Comparison of ENCODE assay signal across 10 cellular contexts in the genomic region with DNA sequence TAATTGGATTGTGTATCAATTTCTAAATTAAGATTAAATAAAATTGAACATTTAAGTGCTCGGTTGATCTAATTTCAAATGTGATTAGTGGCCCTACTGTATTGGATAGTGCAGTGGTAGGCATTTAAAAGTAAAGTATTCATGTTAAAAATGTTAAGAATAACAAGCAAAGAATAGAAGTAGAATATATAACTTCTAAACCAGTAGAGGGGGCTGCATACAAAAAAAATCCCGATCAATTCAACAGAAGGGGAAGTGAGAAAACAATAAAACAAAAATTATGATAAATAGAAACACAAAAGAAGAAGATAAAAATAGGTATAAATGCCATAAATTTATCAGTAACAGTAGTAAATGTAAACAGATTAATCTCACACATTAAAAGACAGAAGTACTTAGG. TPM values are rescaled to one million over a fixed set of nuclear protein-coding genes. Genes with fewer than 3 reads are reported as not detected.
DNase-seq lines count a peak whose midpoint lies in the region; ATAC-seq, FAIRE-seq and TF ChIP-seq lines count a peak whose summit lies in the region.
"Had no signal": no experiment of that assay in that cellular context is flagged by ENCODE, and none has a peak within 500 bp of the region (broad histone marks: within the 10 kb centered on the region; RNA-seq: fewer than 3 reads in every experiment).

No MANE protein-coding gene starts in this region.

- H3K4me1 Mint-ChIP-seq in activated B cell treated with CpG ODN at 0.5 μM for 24 hours: peaks cover 57% of the 10 kb centered on the region
- peaks cover 4% of the 10 kb centered on the region for H3K4me1 Mint-ChIP-seq in nephron progenitor cell
- H3K4me1 Mint-ChIP-seq in natural killer cell treated with Interleukin-12 subunit alpha and Interleukin-12 subunit beta and Interleukin-15 and Interleukin-18, amount 100 ng/mL, for 72 hours (ENCODE audit: low read depth in 2 of 2): peaks cover 12 to 15% of the 10 kb centered on the region in 2 donors
- peaks cover 12% of the 10 kb centered on the region for H3K4me1 Mint-ChIP-seq in stimulated activated naive CD8-positive, alpha-beta T cell treated with anti-CD3 and anti-CD28 coated beads, Interleukin-15, amount 100 ng/mL, for 72 hours

- no peak for FAIRE-seq in H54 (lab: Jason Lieb, UNC)

- peak overlapping the region; percentile 54 for H3K27ac Mint-ChIP-seq in activated B cell treated with CpG ODN at 0.5 μM for 24 hours
- no peak overlapping the region for H3K27ac Mint-ChIP-seq in nephron progenitor cell
- H3K27ac Mint-ChIP-seq in natural killer cell treated with Interleukin-12 subunit alpha and Interleukin-12 subunit beta and Interleukin-15 and Interleukin-18, amount 100 ng/mL, for 72 hours: no peak overlapping the region
- H3K27ac Mint-ChIP-seq in stimulated activated naive CD8-positive, alpha-beta T cell treated with anti-CD3 and anti-CD28 coated beads, Interleukin-15, amount 100 ng/mL, for 72 hours: no peak overlapping the region
- H3K27ac Mint-ChIP-seq: activated CD4-positive, alpha-beta T cell treated with anti-CD3 and anti-CD28 coated beads, Interleukin-2, amount 10 ng/mL, durations not matched to agents 24 days and 14 days had no signal

- peak; percentile 55 for TF ChIP-seq CTCF in activated B cell treated with CpG ODN at 0.5 μM for 24 hours (IDR thresholded peaks at IDR 0.05)
- TF ChIP-seq CTCF in nephron progenitor cell (IDR thresholded peaks at IDR 0.05): peak; percentile 44

- CTCF ChIA-PET in activated B cell treated with CpG ODN at 0.5 μM for 24 hours (lab: Charles Lee): interaction anchor here (0.7 to 7.9 kb wide), 10 partner anchors 9 to 109 kb away, joined by 3 to 301 read pairs (median 4); no protein-coding TSS in a partner anchor

- DNase-seq in NCI-H1694 treated with DMSO at 0.1 percent for 48 hours (lab: John Stamatoyannopoulos, UW) (peak; percentile 48), NCI-H1694 (lab: John Stamatoyannopoulos, UW) (no peak), Kasumi-1 (lab: John Stamatoyannopoulos, UW) (peak; percentile 86 to 91), activated B cell treated with CpG ODN at 0.5 μM for 24 hours (no peak), nephron progenitor cell (no peak), H54 (ENCODE audit: insufficient read length, low spot score) (no peak)
- no peak for DNase-seq in natural killer cell treated with Interleukin-12 subunit alpha and Interleukin-12 subunit beta and Interleukin-15 and Interleukin-18, amount 100 ng/mL, for 72 hours (ENCODE audit: low spot score)
- no peak for DNase-seq in stimulated activated naive CD8-positive, alpha-beta T cell treated with anti-CD3 and anti-CD28 coated beads, Interleukin-15, amount 100 ng/mL, for 72 hours
- DNase-seq: activated CD4-positive, alpha-beta T cell treated with anti-CD3 and anti-CD28 coated beads, Interleukin-2, amount 10 ng/mL, durations not matched to agents 24 days and 14 days had no signal

- ATAC-seq in activated B cell treated with CpG ODN at 0.5 μM for 24 hours (ENCODE audit: low read depth): no peak
- ATAC-seq in natural killer cell treated with Interleukin-12 subunit alpha and Interleukin-12 subunit beta and Interleukin-15 and Interleukin-18, amount 100 ng/mL, for 72 hours: no peak
- ATAC-seq in stimulated activated naive CD8-positive, alpha-beta T cell treated with anti-CD3 and anti-CD28 coated beads, Interleukin-15, amount 100 ng/mL, for 72 hours: no peak

- no peak for TF ChIP-seq POLR2A in H54 (IDR thresholded peaks at IDR 0.05; ENCODE audit: low read depth, low read length)

- peaks cover 1% of the 10 kb centered on the region for H3K9me3 Mint-ChIP-seq in activated B cell treated with CpG ODN at 0.5 μM for 24 hours
- peaks cover 5% of the 10 kb centered on the region for H3K9me3 Mint-ChIP-seq in nephron progenitor cell
- no peaks in the 10 kb centered on the region for H3K9me3 Mint-ChIP-seq in natural killer cell treated with Interleukin-12 subunit alpha and Interleukin-12 subunit beta and Interleukin-15 and Interleukin-18, amount 100 ng/mL, for 72 hours
- H3K9me3 Mint-ChIP-seq in stimulated activated naive CD8-positive, alpha-beta T cell treated with anti-CD3 and anti-CD28 coated beads, Interleukin-15, amount 100 ng/mL, for 72 hours: peaks cover 3 to 6% of the 10 kb centered on the region in 2 donors
- H3K9me3 Mint-ChIP-seq: activated CD4-positive, alpha-beta T cell treated with anti-CD3 and anti-CD28 coated beads, Interleukin-2, amount 10 ng/mL, durations not matched to agents 24 days and 14 days had no signal

- H3K4me3 Mint-ChIP-seq in activated B cell treated with CpG ODN at 0.5 μM for 24 hours (no peak overlapping the region), nephron progenitor cell (no peak overlapping the region)
- H3K4me3 Mint-ChIP-seq in natural killer cell treated with Interleukin-12 subunit alpha and Interleukin-12 subunit beta and Interleukin-15 and Interleukin-18, amount 100 ng/mL, for 72 hours: no peak overlapping the region
- H3K4me3 Mint-ChIP-seq in stimulated activated naive CD8-positive, alpha-beta T cell treated with anti-CD3 and anti-CD28 coated beads, Interleukin-15, amount 100 ng/mL, for 72 hours: no peak overlapping the region
- H3K4me3 Mint-ChIP-seq: activated CD4-positive, alpha-beta T cell treated with anti-CD3 and anti-CD28 coated beads, Interleukin-2, amount 10 ng/mL, durations not matched to agents 24 days and 14 days; central memory CD8-positive, alpha-beta T cell had no signal

- intact Hi-C loops in activated B cell treated with CpG ODN at 0.5 μM for 24 hours (cut with micrococcal nuclease): loop anchor here (1.0 to 5.0 kb wide), 6 partner anchors 9 to 352 kb away; a partner anchor contains a TSS

- no peaks in the 10 kb centered on the region for H3K36me3 Mint-ChIP-seq in activated B cell treated with CpG ODN at 0.5 μM for 24 hours (ENCODE audit: low read depth)
- no peaks in the 10 kb centered on the region for H3K36me3 Mint-ChIP-seq in nephron progenitor cell (ENCODE audit: low read depth)
- H3K36me3 Mint-ChIP-seq in natural killer cell treated with Interleukin-12 subunit alpha and Interleukin-12 subunit beta and Interleukin-15 and Interleukin-18, amount 100 ng/mL, for 72 hours: peaks cover 4% of the 10 kb centered on the region

- POLR2A ChIA-PET in activated B cell treated with CpG ODN at 0.5 μM for 24 hours (lab: Charles Lee): interaction anchor here (1.6 to 2.0 kb wide), 4 partner anchors 25 to 42 kb away, joined by 4 to 15 read pairs (median 5); a partner anchor contains a TSS

- H3K27me3 Mint-ChIP-seq in activated B cell treated with CpG ODN at 0.5 μM for 24 hours: no peaks in the 10 kb centered on the region
- peaks cover 34% of the 10 kb centered on the region for H3K27me3 Mint-ChIP-seq in nephron progenitor cell (ENCODE audit: low read depth, poor library complexity)
- peaks cover 11 to 14% of the 10 kb centered on the region in 2 donors for H3K27me3 Mint-ChIP-seq in natural killer cell treated with Interleukin-12 subunit alpha and Interleukin-12 subunit beta and Interleukin-15 and Interleukin-18, amount 100 ng/mL, for 72 hours
- H3K27me3 Mint-ChIP-seq in stimulated activated naive CD8-positive, alpha-beta T cell treated with anti-CD3 and anti-CD28 coated beads, Interleukin-15, amount 100 ng/mL, for 72 hours: peaks cover 42% of the 10 kb centered on the region

RNA-seq across cellular contexts. Expression of a gene that starts 24.9 kb away (rescaled TPM):
- total RNA-seq in activated B cell treated with CpG ODN at 0.5 μM for 24 hours: 480 and 488 TPM in 2 replicates
- total RNA-seq in natural killer cell treated with Interleukin-12 subunit alpha and Interleukin-12 subunit beta and Interleukin-15 and Interleukin-18, amount 100 ng/mL, for 72 hours: 1 to 10 TPM in 1 of 2 donors, not detected in 1; 2.0 TPM

RNA-seq across cellular contexts. Expression of a gene that starts 54.9 kb away (rescaled TPM):
- total RNA-seq in activated B cell treated with CpG ODN at 0.5 μM for 24 hours: 0.82 and 1.5 TPM in 2 replicates
- 1 to 10 TPM in 1 of 2 donors, under 1 TPM in 1; 0.14 to 1.8 TPM for total RNA-seq in natural killer cell treated with Interleukin-12 subunit alpha and Interleukin-12 subunit beta and Interleukin-15 and Interleukin-18, amount 100 ng/mL, for 72 hours
- total RNA-seq: activated CD4-positive, alpha-beta T cell treated with anti-CD3 and anti-CD28 coated beads, Interleukin-2, amount 10 ng/mL, durations not matched to agents 24 days and 14 days had no signal

Comparison
In these comparisons a context has a peak if more than half of its experiments do, and no peak if none do; other contexts are left out.
1. DNase-seq: peak in NCI-H1694 treated with DMSO at 0.1 percent for 48 hours (single experiment) and Kasumi-1 (2 of 2); none in NCI-H1694 (single experiment), activated B cell treated with CpG ODN at 0.5 μM for 24 hours (single experiment), nephron progenitor cell (single experiment), natural killer cell treated with Interleukin-12 subunit alpha and Interleukin-12 subunit beta and Interleukin-15 and Interleukin-18, amount 100 ng/mL, for 72 hours (single experiment), H54 (single experiment) and stimulated activated naive CD8-positive, alpha-beta T cell treated with anti-CD3 and anti-CD28 coated beads, Interleukin-15, amount 100 ng/mL, for 72 hours (0 of 2).
2. RNA of a gene that starts 24.9 kb away (total RNA-seq): 480 to 488 TPM in activated B cell treated with CpG ODN at 0.5 μM for 24 hours; 2.0 TPM in natural killer cell treated with Interleukin-12 subunit alpha and Interleukin-12 subunit beta and Interleukin-15 and Interleukin-18, amount 100 ng/mL, for 72 hours; every median in the first group is over 100 times any median in the second.